8 cellular contexts compared by ENCODE assay signal in genomic region chr4:3293410-3294391, GRCh38. TPM values are rescaled to one million over a fixed set of nuclear protein-coding genes. Genes with fewer than 3 reads are reported as not detected.
DNase-seq lines count a peak whose midpoint lies in the region; ATAC-seq and TF ChIP-seq lines count a peak whose summit lies in the region.

No MANE protein-coding gene starts in this region.

- H3K79me2 ChIP-seq in DND-41 (ENCODE audit: insufficient read depth, low read length) = no peaks in the 10 kb centered on the region

- no TSS peak for BruUV-seq in Panc1 (replicated peaks; lab: Mats Ljungman, UMichigan)

- H3K27ac Mint-ChIP-seq in natural killer cell = peak overlapping the region in 1 of 2 donors; percentile 39

- CTCF ChIA-PET in Panc1 (lab: Charles Lee) = no interaction called here

- peaks cover 21 to 28% of the 10 kb centered on the region in 2 donors for H3K4me1 Mint-ChIP-seq in natural killer cell

- no peak for TF ChIP-seq CTCF in DND-41 (IDR thresholded peaks at IDR 0.05; ENCODE audit: borderline replicate concordance, extremely low read depth, low read length, poor library complexity, severe bottlenecking)
- no peak for TF ChIP-seq CTCF in Panc1 (IDR thresholded peaks at IDR 0.05)
- TF ChIP-seq CTCF in natural killer cell (IDR thresholded peaks at IDR 0.05) = no peak

- H3K4me1 ChIP-seq in DND-41 (ENCODE audit: insufficient read depth, low read length) (peaks cover 24% of the 10 kb centered on the region), Panc1 (ENCODE audit: control insufficient read depth, insufficient read depth, low read length) (peaks cover 6% of the 10 kb centered on the region; the same call in 1 of the 2 replicates), ectodermal cell (ENCODE audit: control insufficient read depth, insufficient read depth, low read length) (peaks cover 37% of the 10 kb centered on the region)

- peak overlapping the region; percentile 65 for H3K4me3 Mint-ChIP-seq in natural killer cell

- H3K27ac ChIP-seq in DND-41 (ENCODE audit: low read length) (no peak overlapping the region), Panc1 (ENCODE audit: low read length) (peak overlapping the region; percentile 86), ectodermal cell (ENCODE audit: insufficient read depth, low read depth, low read length, poor library complexity, severe bottlenecking) (peak overlapping the region; percentile 80)

- H3K36me3 ChIP-seq in DND-41 (ENCODE audit: insufficient read depth, low read length) (no peaks in the 10 kb centered on the region), Panc1 (ENCODE audit: control insufficient read depth, insufficient read depth, low read length) (no peaks in the 10 kb centered on the region; the same call in 1 of the 2 replicates), ectodermal cell (ENCODE audit: control insufficient read depth, insufficient read depth, low read length) (no peaks in the 10 kb centered on the region)

- intact Hi-C loops in Panc1 (cut with micrococcal nuclease; ENCODE audit: unreplicated experiment) = no loop called here
- intact Hi-C loops in natural killer cell (cut with micrococcal nuclease) = no loop called here

- in situ Hi-C loops in Panc1 (cut with HindIII; ENCODE audit: low pct_unique_long_range_greater_than_20kb, low sequenced_read_pairs) = no loop called here

- H3K27me3 ChIP-seq in DND-41 (ENCODE audit: insufficient read depth, low read length, poor library complexity) = peaks cover 62% of the 10 kb centered on the region
- no peaks in the 10 kb centered on the region for H3K27me3 ChIP-seq in Panc1 (ENCODE audit: control insufficient read depth, insufficient read depth, low read length)
- H3K27me3 ChIP-seq in ectodermal cell (ENCODE audit: control insufficient read depth, insufficient read depth, low read length, poor library complexity, severe bottlenecking) = peaks cover 12% of the 10 kb centered on the region

- DNase-seq in DND-41 = no peak
- DNase-seq in Panc1 (ENCODE audit: low read depth, low spot score) = no peak
- no peak for DNase-seq in natural killer cell
- DNase-seq in GF-D8 (lab: John Stamatoyannopoulos, UW) = no peak

- H3K9ac ChIP-seq in DND-41 (ENCODE audit: low read depth, low read length) = peak overlapping the region; percentile 49; the same call in 1 of the 2 replicates

- H4K20me1 ChIP-seq in DND-41 (ENCODE audit: insufficient read depth, low read length) = peaks cover 66% of the 10 kb centered on the region

- H3K9me3 ChIP-seq in DND-41 (ENCODE audit: insufficient read depth, low read length, severe bottlenecking) (peaks cover 8% of the 10 kb centered on the region), Panc1 (ENCODE audit: control insufficient read depth, insufficient read depth, low read depth, low read length) (no peaks in the 10 kb centered on the region), ectodermal cell (ENCODE audit: control insufficient read depth, low read length) (no peaks in the 10 kb centered on the region)

- peaks cover 6 to 13% of the 10 kb centered on the region in 2 donors for H3K27me3 Mint-ChIP-seq in natural killer cell (ENCODE audit: low read depth in 2 of 2)

- peak overlapping the region; percentile 100 for H3K4me2 ChIP-seq in DND-41 (ENCODE audit: insufficient read depth, low read length)

- no peaks in the 10 kb centered on the region for H3K36me3 Mint-ChIP-seq in natural killer cell

- H2AFZ ChIP-seq in DND-41 (ENCODE audit: low read depth, low read length) = no peak overlapping the region

- peak overlapping the region in 1 of 2 experiments; percentile 55; a peak in 2 of 4 replicates for H3K4me3 ChIP-seq in DND-41 (ENCODE audit: low read depth in 1 of 2, low read length in 2 of 2)
- H3K4me3 ChIP-seq in Panc1 (ENCODE audit: low read depth in 2 of 2, low read length in 2 of 2) = peak overlapping the region; percentile 69 to 70
- H3K4me3 ChIP-seq in ectodermal cell (ENCODE audit: insufficient read depth, low read depth, low read length) = peak overlapping the region; percentile 66

- POLR2A ChIA-PET in Panc1 (lab: Charles Lee) = no interaction called here

- H3K9me3 Mint-ChIP-seq in natural killer cell = no peaks in the 10 kb centered on the region

- 21% methylated on average over 42 of the region's 42 CpGs for WGBS in ectodermal cell, 2 experiments

- ATAC-seq in DND-41 (ENCODE audit: insufficient read depth, low read depth) = 0 out of 3 replicates have a peak, but pooled peaks have one; percentile 9
- 0 out of 2 replicates have a peak, but pooled peaks have one; percentile 4 for ATAC-seq in Panc1
- ATAC-seq in natural killer cell = no peak
- no peak for ATAC-seq in GM18511 (IDR thresholded peaks at IDR 0.05; ENCODE audit: unreplicated experiment)
- ATAC-seq in GM19023 (IDR thresholded peaks at IDR 0.05; ENCODE audit: unreplicated experiment) = no peak
- no peak for ATAC-seq in HG02763 (IDR thresholded peaks at IDR 0.05; ENCODE audit: unreplicated experiment)

RNA-seq across cellular contexts. Expression of gene RGS12, which starts 0.9 kb away (rescaled TPM):
- total RNA-seq in Panc1 (2021; ENCODE audit: unreplicated experiment) (24.3 TPM), natural killer cell (10 to 100 TPM; 10.5 to 12.3 (median 10.6) TPM)
- 31.5 TPM for polyA plus RNA-seq in Panc1 (2012; ENCODE audit: insufficient read length)
- 43.2 TPM for polyA plus RNA-seq in ectodermal cell (2013, experiment 1 of 4)
- polyA plus RNA-seq in ectodermal cell (2013, experiment 2 of 4) = 44.0 TPM
- polyA plus RNA-seq in ectodermal cell (2013, experiment 3 of 4) = 33.0 TPM
- polyA plus RNA-seq in ectodermal cell (2013, experiment 4 of 4) = 32.7 TPM

RNA-seq across cellular contexts. Expression of gene MSANTD1, which starts 44.7 kb away (rescaled TPM):
- total RNA-seq in Panc1 (2021; ENCODE audit: unreplicated experiment) = 0.57 TPM
- polyA plus RNA-seq in Panc1 (2012; ENCODE audit: insufficient read length) = 0.52 TPM
- polyA plus RNA-seq in ectodermal cell (2013, experiment 1 of 4) = 0.19 TPM
- polyA plus RNA-seq in ectodermal cell (2013, experiment 2 of 4) = 0.32 TPM
- polyA plus RNA-seq in ectodermal cell (2013, experiment 3 of 4) = 0.27 TPM
- polyA plus RNA-seq in ectodermal cell (2013, experiment 4 of 4) = 0.36 TPM
- total RNA-seq in natural killer cell = 1 to 10 TPM in 2 of 3 donors, under 1 TPM in 1; 0.54 to 2.2 (median 1.8) TPM

Comparison
In these comparisons a context has a peak if more than half of its experiments do, and no peak if none do; other contexts are left out.
1. ATAC-seq: peak in DND-41 (single experiment) and Panc1 (single experiment); none in natural killer cell (0 of 3), GM18511 (single experiment), GM19023 (single experiment) and HG02763 (single experiment).